ENCODE assay signal across 14 cellular contexts in the genomic region with DNA sequence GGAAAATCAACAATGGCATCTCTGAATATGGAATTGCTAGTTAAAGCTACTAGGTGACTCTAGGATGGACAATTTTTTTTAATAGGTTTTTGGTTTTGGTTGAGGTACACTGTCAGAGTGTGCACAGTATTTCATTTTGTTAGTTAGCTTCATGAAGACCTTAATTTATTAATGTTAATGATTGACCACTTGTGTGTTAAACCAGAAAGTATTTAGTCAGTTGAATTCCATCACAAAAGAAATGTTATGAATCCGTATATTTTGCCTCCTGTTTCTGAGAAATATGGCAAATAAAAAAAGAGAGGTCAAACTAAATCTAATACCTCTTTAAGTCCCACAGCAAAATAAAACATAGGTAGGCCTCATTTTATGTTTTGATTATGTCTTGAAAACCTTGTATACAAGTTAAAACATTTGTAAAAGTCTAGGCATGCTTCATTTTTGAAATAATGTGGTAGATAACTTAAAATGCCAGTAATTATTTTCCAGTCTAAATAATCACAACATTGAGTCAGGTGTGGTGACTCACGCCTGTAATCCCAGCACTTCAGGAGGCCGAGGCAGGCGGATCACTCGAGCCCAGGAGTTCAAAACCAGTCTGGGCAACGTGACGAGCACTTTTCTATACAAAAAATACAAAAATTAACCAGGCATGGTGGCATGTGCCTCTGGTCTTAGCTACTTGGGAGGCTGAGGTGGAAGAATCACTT. TPM values are rescaled to one million over a fixed set of nuclear protein-coding genes. Genes with fewer than 3 reads are reported as not detected.
DNase-seq lines count a peak whose midpoint lies in the region; ATAC-seq and TF ChIP-seq lines count a peak whose summit lies in the region.
"Had no signal": no experiment of that assay in that cellular context is flagged by ENCODE, and none has a peak within 500 bp of the region (broad histone marks: within the 10 kb centered on the region; RNA-seq: fewer than 3 reads in every experiment).

No MANE protein-coding gene starts in this region.

- no peak overlapping the region for H3K4me3 Mint-ChIP-seq in chondrocyte (ENCODE audit: unreplicated experiment)
- H3K4me3 Mint-ChIP-seq: activated CD8-positive, alpha-beta T cell treated with anti-CD3 and anti-CD28 coated beads for 36 hours; effector memory CD8-positive, alpha-beta T cell; naive thymus-derived CD8-positive, alpha-beta T cell; stimulated activated naive CD8-positive, alpha-beta T cell treated with anti-CD3 and anti-CD28 coated beads, Interleukin-15, Interleukin-2, amounts not matched to agents 100 ng/mL and 50 ng/mL, for 24 hours had no signal

- H4K20me1 ChIP-seq in OCI-LY7 (ENCODE audit: insufficient read depth, low read length) (no peaks in the 10 kb centered on the region), SK-N-SH (ENCODE audit: insufficient read depth) (no peaks in the 10 kb centered on the region)

- no peak overlapping the region for H3K9ac ChIP-seq in SK-N-SH

- CTCF ChIA-PET in OCI-LY7 (lab: Charles Lee; ENCODE audit: unreplicated experiment) (no interaction called here), SK-N-SH (lab: Yijun Ruan, JAX) (interaction anchor here (2.1 kb wide), 1 partner anchor 15 kb away, joined by 11 read pairs; no protein-coding TSS in a partner anchor)

- TF ChIP-seq RAD21 in SK-N-SH (IDR thresholded peaks at IDR 0.05; ENCODE audit: low read length) = no peak

- DNase-seq in left ventricle myocardium inferior (no peak), cardiac septum (ENCODE audit: low spot score) (no peak), chondrocyte (ENCODE audit: low spot score) (no peak), uterus (no peak), OCI-LY7 (ENCODE audit: low spot score) (no peak), SK-N-SH (no peak)
- DNase-seq: activated CD8-positive, alpha-beta T cell treated with anti-CD3 and anti-CD28 coated beads for 36 hours; COR-L47; effector memory CD8-positive, alpha-beta T cell; naive thymus-derived CD8-positive, alpha-beta T cell had no signal

- POLR2A ChIA-PET in OCI-LY7 (lab: Charles Lee) (interaction anchor here (0.8 kb wide), 1 partner anchor 12 kb away, joined by 4 read pairs; no protein-coding TSS in a partner anchor), SK-N-SH (lab: Yijun Ruan, JAX) (no interaction called here)

- peaks cover 7% of the 10 kb centered on the region for H3K36me3 Mint-ChIP-seq in chondrocyte (ENCODE audit: low read depth)
- H3K36me3 Mint-ChIP-seq: naive thymus-derived CD8-positive, alpha-beta T cell had no signal

- H3K27ac ChIP-seq in left ventricle myocardium inferior (replicated peaks) = peak overlapping the region; percentile 64
- peak overlapping the region; percentile 81 for H3K27ac ChIP-seq in muscle layer of duodenum (ENCODE audit: low read length)
- H3K27ac ChIP-seq in uterus = peak overlapping the region; percentile 79 to 94
- H3K27ac ChIP-seq in OCI-LY7 (ENCODE audit: low read depth, low read length, poor library complexity, severe bottlenecking) = no peak overlapping the region
- H3K27ac ChIP-seq in SK-N-SH (ENCODE audit: low read depth in 2 of 2, low read length in 1 of 2) = no peak overlapping the region
- H3K27ac ChIP-seq: SK-N-MC had no signal

- no peak for ATAC-seq in GM21381 (IDR thresholded peaks at IDR 0.05; ENCODE audit: unreplicated experiment)
- ATAC-seq: activated CD8-positive, alpha-beta T cell treated with anti-CD3 and anti-CD28 coated beads for 36 hours; effector memory CD8-positive, alpha-beta T cell; naive thymus-derived CD8-positive, alpha-beta T cell had no signal

- H3K9me2 ChIP-seq in OCI-LY7 (ENCODE audit: insufficient read depth, low read length) (no peaks in the 10 kb centered on the region), SK-N-SH (no peaks in the 10 kb centered on the region)

- no TSS peak for BruUV-seq in OCI-LY7 (replicated peaks; lab: Mats Ljungman, UMichigan)

- TF ChIP-seq POLR2A in uterus (IDR thresholded peaks at IDR 0.05) = no peak

- peaks cover 7% of the 10 kb centered on the region for H3F3A ChIP-seq in SK-N-SH (replicated peaks; ENCODE audit: insufficient read depth)

- H3K79me2 ChIP-seq in OCI-LY7 (ENCODE audit: insufficient read depth, low read depth, low read length) = no peaks in the 10 kb centered on the region
- no peaks in the 10 kb centered on the region; the same call in 1 of the 2 replicates for H3K79me2 ChIP-seq in SK-N-SH (ENCODE audit: insufficient read depth)

- no peak for TF ChIP-seq EP300 in SK-N-SH (IDR thresholded peaks at IDR 0.05; ENCODE audit: borderline replicate concordance in 1 of 2, low read depth in 1 of 2, low read length in 1 of 2)

- H2AFZ ChIP-seq in OCI-LY7 (ENCODE audit: low read length) (no peak overlapping the region), SK-N-SH (ENCODE audit: low read depth) (no peak overlapping the region)

- H3K4me2 ChIP-seq in OCI-LY7 (ENCODE audit: low read length) (no peak overlapping the region), SK-N-SH (no peak overlapping the region)

- no peaks in the 10 kb centered on the region for H3K36me3 ChIP-seq in left ventricle myocardium inferior
- H3K36me3 ChIP-seq in muscle layer of duodenum (ENCODE audit: control insufficient read depth in 1 of 2, insufficient read depth in 2 of 2, low read length in 2 of 2) = no peaks in the 10 kb centered on the region
- H3K36me3 ChIP-seq in uterus = no peaks in the 10 kb centered on the region
- no peaks in the 10 kb centered on the region for H3K36me3 ChIP-seq in OCI-LY7 (ENCODE audit: insufficient read depth, low read length)
- no peaks in the 10 kb centered on the region for H3K36me3 ChIP-seq in SK-N-SH (replicated peaks in 1 of 2; ENCODE audit: control insufficient read depth in 1 of 2, insufficient read depth in 2 of 2, low read length in 1 of 2)

- no peak for TF ChIP-seq CTCF in left ventricle myocardium inferior (IDR thresholded peaks at IDR 0.05; ENCODE audit: borderline replicate concordance)
- TF ChIP-seq CTCF in chondrocyte (IDR thresholded peaks at IDR 0.05) = no peak
- TF ChIP-seq CTCF in uterus (IDR thresholded peaks at IDR 0.05) = no peak
- no peak for TF ChIP-seq CTCF in OCI-LY7 (conservative IDR thresholded peaks at IDR 0.05; ENCODE audit: low read length)
- no peak for TF ChIP-seq CTCF in SK-N-SH (IDR thresholded peaks at IDR 0.05)

- peaks cover 3% of the 10 kb centered on the region for H3K9me3 Mint-ChIP-seq in chondrocyte (ENCODE audit: low read depth)
- H3K9me3 Mint-ChIP-seq: activated CD8-positive, alpha-beta T cell treated with anti-CD3 and anti-CD28 coated beads for 36 hours; effector memory CD8-positive, alpha-beta T cell; naive thymus-derived CD8-positive, alpha-beta T cell; stimulated activated naive CD8-positive, alpha-beta T cell treated with anti-CD3 and anti-CD28 coated beads, Interleukin-15, Interleukin-2, amounts not matched to agents 100 ng/mL and 50 ng/mL, for 24 hours had no signal

- H3K27me3 ChIP-seq in left ventricle myocardium inferior (ENCODE audit: low read depth) (no peaks in the 10 kb centered on the region), muscle layer of duodenum (ENCODE audit: low read depth, low read length) (no peaks in the 10 kb centered on the region), uterus (no peaks in the 10 kb centered on the region), SK-N-SH (ENCODE audit: insufficient read depth) (no peaks in the 10 kb centered on the region)

- peaks cover 93% of the 10 kb centered on the region for H3K4me1 Mint-ChIP-seq in chondrocyte (ENCODE audit: low read depth)
- H3K4me1 Mint-ChIP-seq: naive thymus-derived CD8-positive, alpha-beta T cell had no signal

- WGBS in SK-N-SH (ENCODE audit: low lambda C conversion rate) = 90% methylated on average over 7 of the region's 7 CpGs

- no peaks in the 10 kb centered on the region for H3K27me3 Mint-ChIP-seq in chondrocyte (ENCODE audit: low read depth)
- H3K27me3 Mint-ChIP-seq: activated CD8-positive, alpha-beta T cell treated with anti-CD3 and anti-CD28 coated beads for 36 hours; naive thymus-derived CD8-positive, alpha-beta T cell; stimulated activated naive CD8-positive, alpha-beta T cell treated with anti-CD3 and anti-CD28 coated beads, Interleukin-15, Interleukin-2, amounts not matched to agents 100 ng/mL and 50 ng/mL, for 24 hours had no signal

- H3K4me3 ChIP-seq in left ventricle myocardium inferior (no peak overlapping the region), muscle layer of duodenum (ENCODE audit: low read depth in 1 of 2, low read length in 2 of 2) (no peak overlapping the region), uterus (no peak overlapping the region), OCI-LY7 (ENCODE audit: low read depth, low read length, poor library complexity, severe bottlenecking) (no peak overlapping the region), SK-N-SH (ENCODE audit: low read depth in 2 of 2, low read length in 1 of 2) (no peak overlapping the region)
- H3K4me3 ChIP-seq: SK-N-MC had no signal

- intact Hi-C loops in left ventricle myocardium inferior (cut with micrococcal nuclease) (no loop called here), cardiac septum (cut with DNase I) (no loop called here), uterus (cut with DNase I; ENCODE audit: low total_unique reads) (no loop called here), OCI-LY7 (cut with micrococcal nuclease; ENCODE audit: unreplicated experiment) (no loop called here)

- peak overlapping the region; percentile 96 for H3K27ac Mint-ChIP-seq in chondrocyte (ENCODE audit: unreplicated experiment)
- H3K27ac Mint-ChIP-seq: activated CD8-positive, alpha-beta T cell treated with anti-CD3 and anti-CD28 coated beads for 36 hours; effector memory CD8-positive, alpha-beta T cell; naive thymus-derived CD8-positive, alpha-beta T cell; stimulated activated naive CD8-positive, alpha-beta T cell treated with anti-CD3 and anti-CD28 coated beads, Interleukin-15, Interleukin-2, amounts not matched to agents 100 ng/mL and 50 ng/mL, for 24 hours had no signal

- no peaks in the 10 kb centered on the region for H3K9me3 ChIP-seq in left ventricle myocardium inferior (replicated peaks)
- no peaks in the 10 kb centered on the region for H3K9me3 ChIP-seq in muscle layer of duodenum (ENCODE audit: control insufficient read depth in 1 of 2, low read length in 2 of 2)
- no peaks in the 10 kb centered on the region for H3K9me3 ChIP-seq in uterus
- no peaks in the 10 kb centered on the region for H3K9me3 ChIP-seq in OCI-LY7 (ENCODE audit: low read length)
- H3K9me3 ChIP-seq in SK-N-SH = no peaks in the 10 kb centered on the region

- H3K4me1 ChIP-seq in left ventricle myocardium inferior (peaks cover 42% of the 10 kb centered on the region), muscle layer of duodenum (ENCODE audit: control insufficient read depth in 1 of 2, insufficient read depth in 2 of 2, low read length in 2 of 2) (peaks cover 0 to 16% of the 10 kb centered on the region in 2 donors), uterus (peaks cover 0 to 19% of the 10 kb centered on the region in 2 donors), OCI-LY7 (ENCODE audit: insufficient read depth, low read length, poor library complexity, severe bottlenecking) (no peaks in the 10 kb centered on the region), SK-N-SH (ENCODE audit: control insufficient read depth in 1 of 2, insufficient read depth in 2 of 2, low read depth in 1 of 2, low read length in 1 of 2) (peaks cover 0 to 5% of the 10 kb centered on the region in 2 experiments; a peak in 3 of 4 replicates)

RNA-seq across cellular contexts. Expression of gene ITGA1, which starts 50.7 kb away (rescaled TPM):
- 28.4 TPM for total RNA-seq in left ventricle myocardium inferior
- 40.3 TPM for total RNA-seq in cardiac septum
- 228 to 346 TPM (median 340 TPM) in 3 replicates for total RNA-seq in chondrocyte
- 10 to 100 TPM; 41.8 to 94.0 (median 69.6) TPM for total RNA-seq in uterus
- total RNA-seq in OCI-LY7 (2014; rRNA removed; shearing (Covaris generic)) = not detected in 2 replicates
- not detected in 2 replicates for total RNA-seq in OCI-LY7 (2022)
- polyA plus RNA-seq in SK-N-SH (2012; rRNA removed) = 7.7 and 9.9 TPM in 2 replicates
- 5.2 and 9.2 TPM in 2 replicates for polyA plus RNA-seq in SK-N-SH (2012; cell fraction: cytosol; rRNA removed)
- polyA plus RNA-seq in SK-N-SH (2012; cell fraction: nucleus; rRNA removed) = 4.5 and 11.5 TPM in 2 replicates

RNA-seq across cellular contexts. Expression of gene PELO, which starts 50.7 kb away (rescaled TPM):
- 19.7 TPM for total RNA-seq in left ventricle myocardium inferior
- 29.3 TPM for total RNA-seq in cardiac septum
- total RNA-seq in chondrocyte = 133 to 154 TPM (median 134 TPM) in 3 replicates
- 10 to 100 TPM; 16.5 to 35.8 (median 24.6) TPM for total RNA-seq in uterus
- 11.1 and 13.0 TPM in 2 replicates for total RNA-seq in OCI-LY7 (2014; rRNA removed; shearing (Covaris generic))
- 8.8 and 10.2 TPM in 2 replicates for total RNA-seq in OCI-LY7 (2022)
- polyA plus RNA-seq in SK-N-SH (2012; rRNA removed) = 10.7 and 11.5 TPM in 2 replicates
- polyA plus RNA-seq in SK-N-SH (2012; cell fraction: cytosol; rRNA removed) = 8.8 and 10.3 TPM in 2 replicates
- 13.5 and 14.3 TPM in 2 replicates for polyA plus RNA-seq in SK-N-SH (2012; cell fraction: nucleus; rRNA removed)

Comparison
In these comparisons a context has a peak if more than half of its experiments do, and no peak if none do; other contexts are left out.
1. H3K27ac ChIP-seq: peak in left ventricle myocardium inferior (single experiment), muscle layer of duodenum (single experiment) and uterus (2 of 2); none in OCI-LY7 (single experiment) and SK-N-SH (0 of 2).
2. RNA of gene ITGA1, which starts 50.7 kb away (total RNA-seq): 228 to 346 TPM in chondrocyte, 41.8 to 94.0 TPM in uterus, 40.3 TPM in cardiac septum (single experiment) and 28.4 TPM in left ventricle myocardium inferior (single experiment); not detected in OCI-LY7; every median in the first group is over 10 times any median in the second.